Comparison of ENCODE assay signal across 27 cellular contexts in the genomic region with DNA sequence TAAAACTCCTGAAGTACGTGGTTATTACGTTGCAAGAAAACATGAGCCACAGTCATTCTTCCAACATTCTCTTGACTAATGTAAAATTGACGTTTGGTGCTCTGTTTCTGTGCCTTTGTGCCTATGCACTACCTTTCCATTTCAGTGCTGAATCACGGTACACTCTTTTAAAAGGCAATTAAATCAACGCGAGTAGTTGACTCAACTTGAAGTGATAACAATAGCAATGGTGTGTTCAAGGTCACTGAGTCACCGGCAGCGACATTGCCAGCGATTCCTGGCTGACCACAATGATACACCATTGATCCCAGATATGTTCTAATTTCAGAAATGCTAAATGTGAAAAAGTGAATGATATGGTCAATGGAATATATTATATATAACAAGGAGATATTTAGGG. TPM values are rescaled to one million over a fixed set of nuclear protein-coding genes. Genes with fewer than 3 reads are reported as not detected.
DNase-seq lines count a peak whose midpoint lies in the region; ATAC-seq, FAIRE-seq and TF ChIP-seq lines count a peak whose summit lies in the region.
"Had no signal": no experiment of that assay in that cellular context is flagged by ENCODE, and none has a peak within 500 bp of the region (broad histone marks: within the 10 kb centered on the region; RNA-seq: fewer than 3 reads in every experiment).

No MANE protein-coding gene starts in this region.

- no peak for TF ChIP-seq POLR2A in thyroid gland (IDR thresholded peaks at IDR 0.05)

- H3K4me1 ChIP-seq in small intestine (ENCODE audit: control insufficient read depth in 2 of 2, insufficient read depth in 1 of 2, low read depth in 1 of 2, low read length in 1 of 2) (no peaks in the 10 kb centered on the region), thyroid gland (no peaks in the 10 kb centered on the region)
- H3K4me1 ChIP-seq: ascending aorta, spleen, uterus had no signal

- ATAC-seq in GM19035 (IDR thresholded peaks at IDR 0.05; ENCODE audit: unreplicated experiment) = no peak
- ATAC-seq: esophagus mucosa; SK-N-SH treated with all-trans-retinoic acid at 6 μM for 48 hours; stimulated activated memory B cell treated with anti-CD40 and anti-IgM and Interleukin-4, amounts not matched to agents 10 μg/mL and 1 μg/mL and 100 μg/mL, for 72 hours had no signal

- H3K27ac ChIP-seq in small intestine (ENCODE audit: low read depth in 1 of 2, low read length in 1 of 2) = no peak overlapping the region
- H3K27ac ChIP-seq in thyroid gland = no peak overlapping the region
- H3K27ac ChIP-seq: ascending aorta, C4-2B, hepatocyte, spleen, uterus had no signal

- no peak overlapping the region for H3K4me3 ChIP-seq in small intestine (ENCODE audit: low read depth in 1 of 2, low read length in 2 of 2)
- no peak overlapping the region for H3K4me3 ChIP-seq in thyroid gland (replicated peaks in 1 of 3)
- H3K4me3 ChIP-seq: ascending aorta, hepatocyte, spleen, uterus had no signal

- intact Hi-C loops in thyroid gland (cut with DNase I) = no loop called here

- 63 to 78% (median 77%) methylated on average over 9 of the region's 9 CpGs for WGBS in small intestine, 3 donors
- WGBS in thyroid gland, 2 donors = 89 to 94% methylated on average over 9 of the region's 9 CpGs

- H3K9me3 ChIP-seq in small intestine (ENCODE audit: control insufficient read depth, low read depth) = no peaks in the 10 kb centered on the region
- H3K9me3 ChIP-seq in thyroid gland = no peaks in the 10 kb centered on the region
- H3K9me3 ChIP-seq: ascending aorta, spleen, uterus had no signal

- H3K27me3 ChIP-seq in small intestine (ENCODE audit: control insufficient read depth in 2 of 2, insufficient read depth in 2 of 2, low read length in 2 of 2) (no peaks in the 10 kb centered on the region), thyroid gland (no peaks in the 10 kb centered on the region)
- H3K27me3 ChIP-seq: ascending aorta, hepatocyte, spleen, uterus had no signal

- FAIRE-seq in small intestine (lab: Jason Lieb, UNC) = no peak
- FAIRE-seq: frontal cortex had no signal

- TF ChIP-seq CTCF in thyroid gland (IDR thresholded peaks at IDR 0.05) = no peak

- no peaks in the 10 kb centered on the region for H3K36me3 ChIP-seq in small intestine (ENCODE audit: control insufficient read depth in 2 of 2, insufficient read depth in 2 of 2, low read length in 2 of 2)
- no peaks in the 10 kb centered on the region for H3K36me3 ChIP-seq in thyroid gland
- H3K36me3 ChIP-seq: ascending aorta, spleen, uterus had no signal

- peak; percentile 14 for DNase-seq in LHCN-M2 (ENCODE audit: low read depth)
- peak; percentile 53 for DNase-seq in SW480 (ENCODE audit: low spot score)
- DNase-seq in dermis blood vessel endothelial cell = peak; percentile 76
- DNase-seq in small intestine = peak; percentile 40
- DNase-seq in thyroid gland = no peak
- DNase-seq in NCI-H2029 treated with DMSO at 0.1 percent for 48 hours (lab: John Stamatoyannopoulos, UW) = no peak
- DNase-seq: activated CD4-positive, alpha-beta T cell treated with anti-CD3 and anti-CD28 coated beads, Interleukin-2, amount 50 U/mL, for 1 hour; Calu3; effector memory CD4-positive, alpha-beta T cell; mesendoderm; naive B cell; NCI-H1417; NCI-H2107; NCI-H510A treated with DMSO at 0.1 percent for 48 hours; occipital lobe; retina; spleen; stimulated activated CD4-positive, alpha-beta T cell treated with anti-CD3 and anti-CD28 coated beads, Interleukin-2, amount 100 ng/mL, for 48 hours; uterus had no signal

RNA-seq across cellular contexts. Expression of a gene that starts 17.8 kb away (rescaled TPM):
- 0.17 TPM in 1 of 2 replicates, not detected in the other for total RNA-seq in LHCN-M2 (2014; rRNA removed)
- 0.18 TPM for polyA plus RNA-seq in LHCN-M2 (2012)
- 2.4 and 5.4 TPM in 2 replicates for total RNA-seq in dermis blood vessel endothelial cell
- 1 to 10 TPM; 1.6 to 3.0 (median 1.8) TPM for polyA plus RNA-seq in small intestine
- total RNA-seq in thyroid gland = 10 to 100 TPM in 2 of 4 donors, 1 to 10 TPM in 2; 2.4 to 15.6 (median 10.0) TPM
- total RNA-seq: ascending aorta had no signal

RNA-seq across cellular contexts. Expression of a gene that starts 46.4 kb away (rescaled TPM):
- total RNA-seq in LHCN-M2 (2014; rRNA removed) = 28.0 and 28.7 TPM in 2 replicates
- 12.7 TPM for polyA plus RNA-seq in LHCN-M2 (2012)
- 73.0 and 117 TPM in 2 replicates for total RNA-seq in dermis blood vessel endothelial cell
- 100 to 1,000 TPM in 2 of 3 donors, 10 to 100 TPM in 1; 76.2 to 215 (median 128) TPM for polyA plus RNA-seq in small intestine
- total RNA-seq in thyroid gland = 10 to 100 TPM; 15.2 to 22.3 (median 19.7) TPM

RNA-seq across cellular contexts. Expression of a gene that starts 46.6 kb away (rescaled TPM):
- total RNA-seq in LHCN-M2 (2014; rRNA removed) (7.8 and 12.4 TPM in 2 replicates), dermis blood vessel endothelial cell (20.1 and 22.5 TPM in 2 replicates), thyroid gland (10 to 100 TPM; 28.4 to 55.1 (median 40.0) TPM)
- 2.6 TPM for polyA plus RNA-seq in LHCN-M2 (2012)
- 1 to 10 TPM; 3.8 to 5.4 (median 4.4) TPM for polyA plus RNA-seq in small intestine

Comparison
In these comparisons a context has a peak if more than half of its experiments do, and no peak if none do; other contexts are left out.
1. DNase-seq: peak in LHCN-M2 (single experiment), SW480 (single experiment), dermis blood vessel endothelial cell (single experiment) and small intestine (single experiment); none in thyroid gland (0 of 2) and NCI-H2029 treated with DMSO at 0.1 percent for 48 hours (single experiment).